ENCODE assay signal across 8 cellular contexts in the genomic region with DNA sequence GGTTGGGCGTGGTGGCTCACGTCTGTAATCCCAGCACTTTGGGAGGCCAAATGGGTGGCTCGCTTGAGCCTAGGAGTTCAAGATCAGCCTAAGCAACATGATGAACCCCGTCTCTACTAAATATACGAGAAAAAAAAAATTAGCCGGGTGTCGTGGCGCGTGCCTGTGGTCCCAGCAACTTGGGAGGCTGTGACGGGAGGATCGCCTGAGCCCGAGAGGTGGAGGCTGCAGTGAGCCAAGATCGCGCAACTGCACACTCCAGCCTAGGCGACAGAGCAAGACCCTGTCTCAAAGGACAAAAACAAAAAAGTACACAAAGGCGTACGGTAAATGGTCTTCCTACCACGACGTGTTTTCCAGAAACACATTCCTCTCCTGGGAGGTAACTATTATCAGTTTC. TPM values are rescaled to one million over a fixed set of nuclear protein-coding genes. Genes with fewer than 3 reads are reported as not detected.
DNase-seq lines count a peak whose midpoint lies in the region; FAIRE-seq and TF ChIP-seq lines count a peak whose summit lies in the region.

No MANE protein-coding gene starts in this region.

- H3K4me3 ChIP-seq in kidney (ENCODE audit: low read length in 2 of 2) = peak overlapping the region; percentile 69 to 94
- H3K4me3 ChIP-seq in suprapubic skin = peak overlapping the region; percentile 75

- H3K4me1 ChIP-seq in kidney (ENCODE audit: control insufficient read depth in 1 of 2, insufficient read depth in 1 of 2, low read depth in 1 of 2, low read length in 2 of 2) (peaks cover 5 to 10% of the 10 kb centered on the region in 2 donors), suprapubic skin (peaks cover 23% of the 10 kb centered on the region)

- no peak for DNase-seq in T-helper 2 cell treated with Interferon-gamma antibody and Interleukin-4, amounts not matched to agents 5 μg/mL and 100 μg/mL, for 36 hours (ENCODE audit: low spot score)
- DNase-seq in T-helper 2 cell (no peak), kidney (peak; percentile 63), suprapubic skin (ENCODE audit: low spot score in 2 of 2) (no peak), HUDEP-2 (lab: John Stamatoyannopoulos, UW; ENCODE audit: unreplicated experiment in 76 of 76) (no peak), NCI-H1048 (lab: John Stamatoyannopoulos, UW) (no peak), NCI-H226 (no peak)

- H3K36me3 Mint-ChIP-seq in T-helper 2 cell treated with Interferon-gamma antibody and Interleukin-4, amounts not matched to agents 5 μg/mL and 100 μg/mL, for 36 hours (ENCODE audit: low read depth) = peaks cover 22% of the 10 kb centered on the region
- peaks cover 6% of the 10 kb centered on the region for H3K36me3 Mint-ChIP-seq in activated naive CD8-positive, alpha-beta T cell

- no peak for TF ChIP-seq CTCF in kidney (IDR thresholded peaks at IDR 0.05; ENCODE audit: borderline replicate concordance, extremely low read depth, insufficient read depth)
- no peak for TF ChIP-seq CTCF in suprapubic skin (IDR thresholded peaks at IDR 0.05)

- no peak for TF ChIP-seq POLR2A in suprapubic skin (IDR thresholded peaks at IDR 0.05)

- 71% methylated on average over 19 of the region's 19 CpGs for WGBS in suprapubic skin

- intact Hi-C loops in kidney (cut with DNase I) = no loop called here

- peak overlapping the region; percentile 99 for H3K4me3 Mint-ChIP-seq in T-helper 2 cell treated with Interferon-gamma antibody and Interleukin-4, amounts not matched to agents 5 μg/mL and 100 μg/mL, for 36 hours
- H3K4me3 Mint-ChIP-seq in activated naive CD8-positive, alpha-beta T cell = peak overlapping the region; percentile 98

- H3K27me3 Mint-ChIP-seq in T-helper 2 cell treated with Interferon-gamma antibody and Interleukin-4, amounts not matched to agents 5 μg/mL and 100 μg/mL, for 36 hours (ENCODE audit: low read depth) = peaks cover 5% of the 10 kb centered on the region
- H3K27me3 Mint-ChIP-seq in activated naive CD8-positive, alpha-beta T cell = peaks cover 8% of the 10 kb centered on the region

- H3K27ac ChIP-seq in kidney (ENCODE audit: low read depth in 2 of 2, low read length in 2 of 2) (peak overlapping the region in 1 of 2 donors; percentile 67), suprapubic skin (peak overlapping the region; percentile 91)

- peak overlapping the region; percentile 100 for H3K27ac Mint-ChIP-seq in T-helper 2 cell treated with Interferon-gamma antibody and Interleukin-4, amounts not matched to agents 5 μg/mL and 100 μg/mL, for 36 hours
- H3K27ac Mint-ChIP-seq in activated naive CD8-positive, alpha-beta T cell = peak overlapping the region; percentile 99

- peak overlapping the region in 1 of 2 donors; percentile 86 for H3K9ac ChIP-seq in kidney (ENCODE audit: low read length in 2 of 2)

- no peak for TF ChIP-seq EP300 in suprapubic skin (IDR thresholded peaks at IDR 0.05)

- no peak for FAIRE-seq in kidney (lab: Jason Lieb, UNC)

- no peaks in the 10 kb centered on the region for H3K9me3 Mint-ChIP-seq in T-helper 2 cell treated with Interferon-gamma antibody and Interleukin-4, amounts not matched to agents 5 μg/mL and 100 μg/mL, for 36 hours
- no peaks in the 10 kb centered on the region for H3K9me3 Mint-ChIP-seq in activated naive CD8-positive, alpha-beta T cell (ENCODE audit: low read depth)

- H3K27me3 ChIP-seq in suprapubic skin = peaks cover 20% of the 10 kb centered on the region

- no peaks in the 10 kb centered on the region for H3K9me3 ChIP-seq in kidney (ENCODE audit: control insufficient read depth in 1 of 2, low read length in 2 of 2)
- H3K9me3 ChIP-seq in suprapubic skin = no peaks in the 10 kb centered on the region

- H3K4me1 Mint-ChIP-seq in T-helper 2 cell treated with Interferon-gamma antibody and Interleukin-4, amounts not matched to agents 5 μg/mL and 100 μg/mL, for 36 hours (ENCODE audit: low read depth) = peaks cover 19% of the 10 kb centered on the region
- peaks cover 25% of the 10 kb centered on the region for H3K4me1 Mint-ChIP-seq in activated naive CD8-positive, alpha-beta T cell (ENCODE audit: low read depth)

- H3K36me3 ChIP-seq in kidney (ENCODE audit: control insufficient read depth in 1 of 2, insufficient read depth in 2 of 2, low read length in 2 of 2) = peaks cover 3 to 15% of the 10 kb centered on the region in 2 donors
- peaks cover 16% of the 10 kb centered on the region for H3K36me3 ChIP-seq in suprapubic skin

RNA-seq across cellular contexts. Expression of a gene that starts 0.5 kb away (rescaled TPM):
- total RNA-seq in kidney (27.6 TPM), suprapubic skin (10 to 100 TPM; 19.3 to 48.4 (median 30.5) TPM)
- polyA plus RNA-seq in kidney (ENCODE audit: insufficient read depth, low read depth, low replicate concordance) = 5.1 TPM
